Comparison of ENCODE assay signal across 18 cellular contexts in the genomic region with DNA sequence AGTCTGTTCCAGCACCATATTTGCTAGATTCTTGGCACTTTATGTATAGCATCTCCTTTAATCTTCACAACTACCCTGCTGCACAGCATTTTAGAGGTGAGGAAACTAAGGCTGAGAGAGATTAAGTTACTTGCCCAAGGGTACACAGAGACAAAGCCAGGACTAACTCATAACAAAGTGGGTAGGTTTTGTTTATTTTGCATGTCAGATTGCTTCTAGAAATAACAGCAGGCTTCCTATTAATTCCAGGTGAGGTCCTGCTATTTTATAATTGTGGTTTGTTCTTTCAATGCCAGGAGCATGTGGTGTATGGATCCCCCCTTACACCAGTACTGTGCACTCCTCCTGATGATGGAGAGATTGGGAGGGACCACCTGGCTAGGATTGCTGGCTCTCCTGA.
"Had no signal": no experiment of that assay in that cellular context is flagged by ENCODE, and none has a peak within 500 bp of the region (broad histone marks: within the 10 kb centered on the region; RNA-seq: fewer than 3 reads in every experiment).

No MANE protein-coding gene starts in this region.

- H3K36me3 ChIP-seq: brain microvascular endothelial cell had no signal

- DNase-seq: activated CD4-positive, alpha-beta T cell treated with anti-CD3 and anti-CD28 coated beads, Interleukin-2, amount 50 U/mL, for 48 hours; activated CD4-positive, CD25-positive, alpha-beta regulatory T cell treated with anti-CD3 and anti-CD28 coated beads, Interleukin-2, amount 50 U/mL, for 72 hours; activated CD8-positive, alpha-beta memory T cell treated with anti-CD3 and anti-CD28 coated beads, Interleukin-2, amount 10 ng/mL, durations not matched to agents 7 days and 5 days; activated effector memory CD4-positive, alpha-beta T cell treated with Interleukin-2 at 50 U/mL for 16 hours; activated T-cell treated with anti-CD3 and anti-CD28 coated beads, Interleukin-2, amount 50 U/mL, for 24 hours; amygdala; brain microvascular endothelial cell; dorsolateral prefrontal cortex; foreskin melanocyte; kidney; left ventricle myocardium superior; mesendoderm; nephron progenitor cell; stimulated activated CD4-positive, alpha-beta T cell treated with anti-CD3 and anti-CD28 coated beads, Interleukin-4, amount 100 ng/mL, for 4 hours; stimulated activated naive CD8-positive, alpha-beta T cell treated with anti-CD3 and anti-CD28 coated beads, Interleukin-15, amount 100 ng/mL, for 72 hours; T-helper 2 cell had no signal

- H3K27me3 ChIP-seq: brain microvascular endothelial cell had no signal

- FAIRE-seq: endometrium, kidney, TTC549 had no signal

- H3K27ac ChIP-seq: brain microvascular endothelial cell had no signal

- H3K4me3 ChIP-seq: dorsolateral prefrontal cortex had no signal
